17 cellular contexts compared by ENCODE assay signal in genomic region chrX:11257711-11258110, GRCh38. TPM values are rescaled to one million over a fixed set of nuclear protein-coding genes. Genes with fewer than 3 reads are reported as not detected.
DNase-seq lines count a peak whose midpoint lies in the region; FAIRE-seq and TF ChIP-seq lines count a peak whose summit lies in the region.
"Had no signal": no experiment of that assay in that cellular context is flagged by ENCODE, and none has a peak within 500 bp of the region (broad histone marks: within the 10 kb centered on the region; RNA-seq: fewer than 3 reads in every experiment).

No MANE protein-coding gene starts in this region.

- H3K27ac Mint-ChIP-seq in astrocyte (ENCODE audit: unreplicated experiment) (no peak overlapping the region), neural progenitor cell (no peak overlapping the region)
- H3K27ac Mint-ChIP-seq in activated T-helper 1 cell treated with anti-CD3 and anti-CD28 coated beads, Interleukin-12 subunit alpha, Interleukin-12 subunit beta, Interleukin-2, Interleukin-4 antibody, amounts not matched to agents 30 ng/mL and 10 ng/mL and 1 ng/mL, durations not matched to agents 14 hours and 24 hours and 36 hours = no peak overlapping the region
- H3K27ac Mint-ChIP-seq: CD14-positive monocyte; CD4-positive, alpha-beta memory T cell had no signal

- H3F3A ChIP-seq in neural progenitor cell (ENCODE audit: low read depth) (no peaks in the 10 kb centered on the region), MM.1S (ENCODE audit: insufficient read depth, low read length) (no peaks in the 10 kb centered on the region; the same call in 1 of the 2 replicates)

- FAIRE-seq in astrocyte (lab: Jason Lieb, UNC) = peak; percentile 74
- FAIRE-seq: GM12878 had no signal

- H3K36me3 ChIP-seq in astrocyte (ENCODE audit: insufficient read depth, low read length) = no peaks in the 10 kb centered on the region
- H3K36me3 ChIP-seq in neural progenitor cell = no peaks in the 10 kb centered on the region
- no peaks in the 10 kb centered on the region for H3K36me3 ChIP-seq in MM.1S (replicated peaks; ENCODE audit: insufficient read depth, low read length)
- H3K36me3 ChIP-seq: HAP-1 had no signal

- no peaks in the 10 kb centered on the region for H3K36me3 Mint-ChIP-seq in astrocyte (ENCODE audit: low read depth, unreplicated experiment)
- H3K36me3 Mint-ChIP-seq in neural progenitor cell = no peaks in the 10 kb centered on the region
- no peaks in the 10 kb centered on the region for H3K36me3 Mint-ChIP-seq in activated T-helper 1 cell treated with anti-CD3 and anti-CD28 coated beads, Interleukin-12 subunit alpha, Interleukin-12 subunit beta, Interleukin-2, Interleukin-4 antibody, amounts not matched to agents 30 ng/mL and 10 ng/mL and 1 ng/mL, durations not matched to agents 14 hours and 24 hours and 36 hours (ENCODE audit: low read depth)
- H3K36me3 Mint-ChIP-seq: CD14-positive monocyte; CD4-positive, alpha-beta memory T cell had no signal

- intact Hi-C loops in activated T-helper 1 cell treated with anti-CD3 and anti-CD28 coated beads, Interleukin-12 subunit alpha, Interleukin-12 subunit beta, Interleukin-2, Interleukin-4 antibody, amounts not matched to agents 30 ng/mL and 10 ng/mL and 1 ng/mL, durations not matched to agents 14 hours and 24 hours and 36 hours (cut with micrococcal nuclease) = no loop called here

- H3K4me1 ChIP-seq in astrocyte (ENCODE audit: insufficient read depth, low read length) (peaks cover 6% of the 10 kb centered on the region), neural progenitor cell (no peaks in the 10 kb centered on the region), MM.1S (ENCODE audit: low read length) (peaks cover 12% of the 10 kb centered on the region)
- H3K4me1 ChIP-seq: A549, HAP-1 had no signal

- H2AFZ ChIP-seq in astrocyte (ENCODE audit: low read depth, low read length) (no peak overlapping the region), neural progenitor cell (replicated peaks) (no peak overlapping the region), MM.1S (ENCODE audit: low read length) (no peak overlapping the region)

- H3K9me3 ChIP-seq in astrocyte (ENCODE audit: insufficient read depth, low read depth, low read length) (no peaks in the 10 kb centered on the region), neural progenitor cell (ENCODE audit: low read depth) (no peaks in the 10 kb centered on the region), MM.1S (replicated peaks; ENCODE audit: insufficient read depth, low read length) (no peaks in the 10 kb centered on the region)
- H3K9me3 ChIP-seq: A549, HAP-1 had no signal

- no peak overlapping the region for H3K4me3 ChIP-seq in astrocyte (ENCODE audit: insufficient read depth, low read depth, low read length)
- no peak overlapping the region for H3K4me3 ChIP-seq in neural progenitor cell
- H3K4me3 ChIP-seq in MM.1S (ENCODE audit: low read length) = no peak overlapping the region
- H3K4me3 ChIP-seq: A549, GM12878, HAP-1 had no signal

- H3K4me3 Mint-ChIP-seq in astrocyte (ENCODE audit: unreplicated experiment) (no peak overlapping the region), neural progenitor cell (no peak overlapping the region)
- no peak overlapping the region for H3K4me3 Mint-ChIP-seq in activated T-helper 1 cell treated with anti-CD3 and anti-CD28 coated beads, Interleukin-12 subunit alpha, Interleukin-12 subunit beta, Interleukin-2, Interleukin-4 antibody, amounts not matched to agents 30 ng/mL and 10 ng/mL and 1 ng/mL, durations not matched to agents 14 hours and 24 hours and 36 hours
- H3K4me3 Mint-ChIP-seq: CD14-positive monocyte; CD4-positive, alpha-beta memory T cell had no signal

- no peak for TF ChIP-seq CTCF in C4-2B (conservative IDR thresholded peaks at IDR 0.05)
- TF ChIP-seq CTCF in astrocyte (IDR thresholded peaks at IDR 0.05; ENCODE audit: insufficient read depth, low read depth, low read length) = no peak
- no peak for TF ChIP-seq CTCF in neural progenitor cell (IDR thresholded peaks at IDR 0.05)
- TF ChIP-seq CTCF in MM.1S (IDR thresholded peaks at IDR 0.05; ENCODE audit: low read length) = no peak

- DNase-seq in ELF-1 (ENCODE audit: low read depth, low spot score) (peak; percentile 28), astrocyte (ENCODE audit: low read depth) (no peak), neural progenitor cell (ENCODE audit: low spot score) (peak; percentile 16), MM.1S (no peak), HEK293T (ENCODE audit: extremely low spot score) (no peak)
- DNase-seq in activated T-helper 1 cell treated with anti-CD3 and anti-CD28 coated beads, Interleukin-12 subunit alpha, Interleukin-12 subunit beta, Interleukin-2, Interleukin-4 antibody, amounts not matched to agents 30 ng/mL and 10 ng/mL and 1 ng/mL, durations not matched to agents 14 hours and 24 hours and 36 hours (ENCODE audit: low spot score) = no peak
- DNase-seq: AML-193; Calu3; CD4-positive, alpha-beta memory T cell; DMS79 treated with DMSO at 0.1 percent for 48 hours had no signal

- H3K27me3 ChIP-seq in astrocyte (ENCODE audit: insufficient read depth, low read length) (no peaks in the 10 kb centered on the region), neural progenitor cell (no peaks in the 10 kb centered on the region), MM.1S (replicated peaks; ENCODE audit: insufficient read depth, low read length) (no peaks in the 10 kb centered on the region)

- H3K9me3 Mint-ChIP-seq in astrocyte (ENCODE audit: unreplicated experiment) = no peaks in the 10 kb centered on the region
- H3K9me3 Mint-ChIP-seq in neural progenitor cell = no peaks in the 10 kb centered on the region
- no peaks in the 10 kb centered on the region for H3K9me3 Mint-ChIP-seq in activated T-helper 1 cell treated with anti-CD3 and anti-CD28 coated beads, Interleukin-12 subunit alpha, Interleukin-12 subunit beta, Interleukin-2, Interleukin-4 antibody, amounts not matched to agents 30 ng/mL and 10 ng/mL and 1 ng/mL, durations not matched to agents 14 hours and 24 hours and 36 hours
- H3K9me3 Mint-ChIP-seq: CD4-positive, alpha-beta memory T cell had no signal

- H3K27ac ChIP-seq in C4-2B (peak overlapping the region; percentile 69; the same call in 1 of the 2 replicates), astrocyte (ENCODE audit: low read depth, low read length) (no peak overlapping the region), neural progenitor cell (no peak overlapping the region), MM.1S (ENCODE audit: low read length) (no peak overlapping the region)
- H3K27ac ChIP-seq: A549 had no signal

- CTCF ChIA-PET in HEK293T (lab: Yijun Ruan, JAX) = interaction anchor here (0.8 kb wide), 1 partner anchor 9 kb away, joined by 3 read pairs; no protein-coding TSS in a partner anchor

- no peaks in the 10 kb centered on the region for H3K27me3 Mint-ChIP-seq in astrocyte (ENCODE audit: low read depth, unreplicated experiment)
- peaks cover 2% of the 10 kb centered on the region for H3K27me3 Mint-ChIP-seq in neural progenitor cell (ENCODE audit: insufficient read depth, low read depth)
- no peaks in the 10 kb centered on the region for H3K27me3 Mint-ChIP-seq in activated T-helper 1 cell treated with anti-CD3 and anti-CD28 coated beads, Interleukin-12 subunit alpha, Interleukin-12 subunit beta, Interleukin-2, Interleukin-4 antibody, amounts not matched to agents 30 ng/mL and 10 ng/mL and 1 ng/mL, durations not matched to agents 14 hours and 24 hours and 36 hours (ENCODE audit: insufficient read depth)
- H3K27me3 Mint-ChIP-seq: CD4-positive, alpha-beta memory T cell had no signal

- H3K9me2 ChIP-seq in MM.1S (replicated peaks; ENCODE audit: insufficient read depth, low read length) = no peaks in the 10 kb centered on the region

- no peaks in the 10 kb centered on the region for H3K4me1 Mint-ChIP-seq in astrocyte (ENCODE audit: low read depth, unreplicated experiment)
- H3K4me1 Mint-ChIP-seq in neural progenitor cell = peaks cover 4% of the 10 kb centered on the region
- no peaks in the 10 kb centered on the region for H3K4me1 Mint-ChIP-seq in activated T-helper 1 cell treated with anti-CD3 and anti-CD28 coated beads, Interleukin-12 subunit alpha, Interleukin-12 subunit beta, Interleukin-2, Interleukin-4 antibody, amounts not matched to agents 30 ng/mL and 10 ng/mL and 1 ng/mL, durations not matched to agents 14 hours and 24 hours and 36 hours (ENCODE audit: low read depth)
- H3K4me1 Mint-ChIP-seq: CD14-positive monocyte; CD4-positive, alpha-beta memory T cell had no signal

- no peak overlapping the region for H3K9ac ChIP-seq in astrocyte (ENCODE audit: low read length)
- no peak overlapping the region for H3K9ac ChIP-seq in neural progenitor cell
- no peak overlapping the region for H3K9ac ChIP-seq in MM.1S (ENCODE audit: low read length)

- H3K4me2 ChIP-seq in astrocyte (ENCODE audit: low read length) = no peak overlapping the region
- H3K4me2 ChIP-seq in neural progenitor cell = no peak overlapping the region
- H3K4me2 ChIP-seq in MM.1S (ENCODE audit: low read depth, low read length) = no peak overlapping the region
- H3K4me2 ChIP-seq: A549 had no signal

- H4K20me1 ChIP-seq in astrocyte (ENCODE audit: insufficient read depth, low read length) = no peaks in the 10 kb centered on the region
- no peaks in the 10 kb centered on the region for H4K20me1 ChIP-seq in neural progenitor cell (ENCODE audit: low read depth)
- H4K20me1 ChIP-seq in MM.1S (ENCODE audit: insufficient read depth, low read length) = no peaks in the 10 kb centered on the region

- H3K79me2 ChIP-seq in astrocyte (ENCODE audit: insufficient read depth, low read length) = no peaks in the 10 kb centered on the region
- H3K79me2 ChIP-seq in neural progenitor cell (ENCODE audit: low read depth) = no peaks in the 10 kb centered on the region
- peaks cover 34% of the 10 kb centered on the region for H3K79me2 ChIP-seq in MM.1S (ENCODE audit: low read length)

- POLR2A ChIA-PET in HEK293T (lab: Yijun Ruan, JAX) = no interaction called here

TF ChIP-seq in HEK293T, 16 proteins besides CTCF, POLR2A, EP300 and RAD21 (continues in another document):
- TF ChIP-seq ARNT (IDR thresholded peaks at IDR 0.05) (no peak), HDGF (IDR thresholded peaks at IDR 0.05; ENCODE audit: borderline replicate concordance) (no peak), ELF4 (IDR thresholded peaks at IDR 0.05) (no peak), SUZ12 (IDR thresholded peaks at IDR 0.05) (no peak), L3MBTL2 (conservative IDR thresholded peaks at IDR 0.05) (no peak), PKNOX1 (IDR thresholded peaks at IDR 0.05) (no peak)

RNA-seq across cellular contexts. Expression of gene AMELX, which starts 35.5 kb away (rescaled TPM):
- not detected in 2 replicates for total RNA-seq in astrocyte
- not detected in 2 replicates for total RNA-seq in neural progenitor cell (ENCODE audit: low replicate concordance)
- not detected in 2 replicates for total RNA-seq in activated T-helper 1 cell treated with anti-CD3 and anti-CD28 coated beads, Interleukin-12 subunit alpha, Interleukin-12 subunit beta, Interleukin-2, Interleukin-4 antibody, amounts not matched to agents 30 ng/mL and 10 ng/mL and 1 ng/mL, durations not matched to agents 14 hours and 24 hours and 36 hours
- total RNA-seq: Calu3; CD4-positive, alpha-beta memory T cell; G401; GM12878; H4 had no signal

Comparison
In these comparisons a context has a peak if more than half of its experiments do, and no peak if none do; other contexts are left out.
1. DNase-seq: peak in ELF-1 (single experiment) and neural progenitor cell (single experiment); none in astrocyte (single experiment), MM.1S (single experiment), activated T-helper 1 cell treated with anti-CD3 and anti-CD28 coated beads, Interleukin-12 subunit alpha, Interleukin-12 subunit beta, Interleukin-2, Interleukin-4 antibody, amounts not matched to agents 30 ng/mL and 10 ng/mL and 1 ng/mL, durations not matched to agents 14 hours and 24 hours and 36 hours (single experiment) and HEK293T (single experiment).